In genomic region chr15:73321496-73322344, GRCh38 we compare ENCODE assay signal across 22 cellular contexts. TPM values are rescaled to one million over a fixed set of nuclear protein-coding genes. Genes with fewer than 3 reads are reported as not detected.
DNase-seq lines count a peak whose midpoint lies in the region; ATAC-seq and TF ChIP-seq lines count a peak whose summit lies in the region.
"Had no signal": no experiment of that assay in that cellular context is flagged by ENCODE, and none has a peak within 500 bp of the region (broad histone marks: within the 10 kb centered on the region; RNA-seq: fewer than 3 reads in every experiment).

No MANE protein-coding gene starts in this region.

- WGBS in right lobe of liver (ENCODE audit: insufficient coverage, low coverage, low lambda C conversion rate, missing lambda C conversion rate), result 69% methylated on average over 8 of the region's 17 CpGs

- DNase-seq in cardiac muscle cell (ENCODE audit: low read depth in 1 of 2, low spot score in 1 of 2) (no peak), Right ventricle myocardium inferior (ENCODE audit: missing footprints) (no peak), NCI-H524 (lab: John Stamatoyannopoulos, UW) (peak; percentile 86 to 96), right lobe of liver (peak in 2 of 3 donors; percentile 3 to 37), CD1c-positive myeloid dendritic cell (ENCODE audit: extremely low spot score) (no peak), KBM-7 (no peak)
- DNase-seq: activated CD8-positive, alpha-beta memory T cell treated with anti-CD3 and anti-CD28 coated beads, Interleukin-2, amount 50 U/mL, for 48 hours; activated gamma-delta T cell; cortex of kidney; kidney glomerular epithelial cell; mammary epithelial cell; NCI-H1436 treated with DMSO at 0.1 percent for 48 hours; stimulated activated CD4-positive, alpha-beta T cell treated with anti-CD3 and anti-CD28 coated beads, Interleukin-15, amount 100 ng/mL, for 24 hours had no signal

- no peaks in the 10 kb centered on the region for H3K4me1 ChIP-seq in cardiac muscle cell (ENCODE audit: low read depth)
- no peaks in the 10 kb centered on the region for H3K4me1 ChIP-seq in right lobe of liver
- H3K4me1 ChIP-seq: breast epithelium, upper lobe of left lung had no signal

- intact Hi-C loops in Right ventricle myocardium inferior (cut with DNase I), result no loop called here
- intact Hi-C loops in right lobe of liver (cut with DNase I), result no loop called here

- ATAC-seq in Right ventricle myocardium inferior (no peak), right lobe of liver (no peak), GM19023 (IDR thresholded peaks at IDR 0.05; ENCODE audit: unreplicated experiment) (no peak)

- no peak for TF ChIP-seq POLR2A in right lobe of liver (IDR thresholded peaks at IDR 0.05)

- H3K27me3 ChIP-seq in cardiac muscle cell (no peaks in the 10 kb centered on the region), right lobe of liver (no peaks in the 10 kb centered on the region)

- H3K4me3 ChIP-seq in cardiac muscle cell (no peak overlapping the region), right lobe of liver (no peak overlapping the region)
- H3K4me3 ChIP-seq: breast epithelium, upper lobe of left lung had no signal

- H3K27ac ChIP-seq in cardiac muscle cell (peak overlapping the region; percentile 72), right lobe of liver (no peak overlapping the region)
- H3K27ac ChIP-seq: breast epithelium, RWPE1, upper lobe of left lung, VCaP had no signal

- no peaks in the 10 kb centered on the region for H3K9me3 ChIP-seq in cardiac muscle cell (ENCODE audit: low read depth)
- no peaks in the 10 kb centered on the region for H3K9me3 ChIP-seq in right lobe of liver
- H3K9me3 ChIP-seq: breast epithelium, upper lobe of left lung had no signal

- peaks cover 44% of the 10 kb centered on the region for H3K36me3 ChIP-seq in cardiac muscle cell
- no peaks in the 10 kb centered on the region for H3K36me3 ChIP-seq in right lobe of liver
- H3K36me3 ChIP-seq: breast epithelium, upper lobe of left lung had no signal

- no peak for TF ChIP-seq CTCF in cardiac muscle cell (IDR thresholded peaks at IDR 0.05; ENCODE audit: low read depth, low read length)
- TF ChIP-seq CTCF in right lobe of liver (IDR thresholded peaks at IDR 0.05), result no peak

- in situ Hi-C loops in KBM-7 (cut with MboI; ENCODE audit: low pct_unique_long_range_greater_than_20kb, low sequenced_read_pairs), result no loop called here

RNA-seq across cellular contexts. Expression of gene HCN4, which starts 47.0 kb away (rescaled TPM):
- total RNA-seq in cardiac muscle cell (93.1 and 159 TPM in 2 replicates), Right ventricle myocardium inferior (21.4 TPM), right lobe of liver (under 1 TPM in 1 of 6 experiments, not detected in 5; 0.06 TPM)
- 59.2 and 102 TPM in 2 replicates for polyA plus RNA-seq in cardiac muscle cell
- total RNA-seq: breast epithelium, mammary epithelial cell, myocyte, omental fat pad had no signal
- polyA plus RNA-seq: AG04450, CD14-positive monocyte, mammary epithelial cell had no signal

Comparison
In these comparisons a context has a peak if more than half of its experiments do, and no peak if none do; other contexts are left out.
1. DNase-seq: peak in NCI-H524 (2 of 2) and right lobe of liver (2 of 3); none in cardiac muscle cell (0 of 2), Right ventricle myocardium inferior (single experiment), CD1c-positive myeloid dendritic cell (single experiment) and KBM-7 (single experiment).
2. RNA of gene HCN4, which starts 47.0 kb away (total RNA-seq): 93.1 to 159 TPM in cardiac muscle cell and 21.4 TPM in Right ventricle myocardium inferior (single experiment); 0.06 TPM in right lobe of liver; every median in the first group is over 10 times any median in the second.